3 cellular contexts compared by ENCODE assay signal in the genomic region with DNA sequence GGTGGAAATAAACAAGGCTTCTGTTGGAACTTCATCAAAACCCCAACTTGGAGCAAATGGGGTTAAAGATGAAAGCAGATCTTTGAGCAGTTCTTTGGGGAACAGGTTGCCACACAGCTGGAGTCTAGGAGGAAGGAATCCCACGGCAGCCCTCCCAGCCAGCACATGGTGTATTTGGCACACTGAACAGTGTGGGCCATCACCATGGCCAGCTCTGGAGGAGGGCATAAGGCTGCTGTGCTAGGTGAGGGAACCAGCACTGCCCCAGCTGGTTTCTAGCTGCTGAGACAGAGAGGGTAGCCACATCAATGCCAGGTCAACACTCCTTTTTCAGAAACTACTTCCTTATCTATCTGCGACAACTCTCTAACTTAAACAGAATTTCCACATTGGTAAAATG. TPM values are rescaled to one million over a fixed set of nuclear protein-coding genes. Genes with fewer than 3 reads are reported as not detected.
"Had no signal": no experiment of that assay in that cellular context is flagged by ENCODE, and none has a peak within 500 bp of the region (broad histone marks: within the 10 kb centered on the region; RNA-seq: fewer than 3 reads in every experiment).

No MANE protein-coding gene starts in this region.

RNA-seq across cellular contexts. Expression of a gene that starts 33.7 kb away (rescaled TPM):
- total RNA-seq: K562, Peyer's patch had no signal
- polyA plus RNA-seq: IgD-negative memory B cell, K562 had no signal
